In genomic region chr7:99108615-99109014, GRCh38 we compare ENCODE assay signal across 12 cellular contexts. TPM values are rescaled to one million over a fixed set of nuclear protein-coding genes. Genes with fewer than 3 reads are reported as not detected.
A peak's percentile ranks its signal among the peaks of the same experiment; 100 is the strongest.
DNase-seq lines count a peak whose midpoint lies in the region; ATAC-seq and TF ChIP-seq lines count a peak whose summit lies in the region.
"Had no signal": no experiment of that assay in that cellular context is flagged by ENCODE, and none has a peak within 500 bp of the region (broad histone marks: within the 10 kb centered on the region; RNA-seq: fewer than 3 reads in every experiment).

No MANE protein-coding gene starts in this region.

- H3K79me1 ChIP-seq in H9 (ENCODE audit: insufficient read depth, low read depth, low read length, poor library complexity, severe bottlenecking) = peaks cover 3% of the 10 kb centered on the region

- no peaks in the 10 kb centered on the region for H3K23me2 ChIP-seq in H9 (ENCODE audit: insufficient read length, low read depth, low read length, poor library complexity, severe bottlenecking)

- no peak overlapping the region for H3K9ac ChIP-seq in H9 (ENCODE audit: extremely low read depth, insufficient read length, low read length)

- H4K8ac ChIP-seq in H9 (replicated peaks; ENCODE audit: insufficient read length, low read depth, low read length) = no peak overlapping the region

- no peak overlapping the region for H2BK20ac ChIP-seq in H9 (ENCODE audit: low read depth, low read length, poor library complexity, severe bottlenecking)

- H3K36me3 Mint-ChIP-seq in H9 (ENCODE audit: insufficient read depth in 1 of 3, low read depth in 3 of 3) = peaks cover 2 to 6% (median 5%) of the 10 kb centered on the region in 3 experiments; a peak in 5 of 7 replicates

- WGBS in heart left ventricle, 4 donors = 62 to 73% (median 66%) methylated on average over 4 of the region's 4 CpGs
- WGBS in suprapubic skin = 34% methylated on average over 4 of the region's 4 CpGs
- no CpG with 5 or more reads among the region's 4 CpGs for WGBS in H9 (ENCODE audit: extremely low coverage, insufficient read length, low lambda C conversion rate)

- H3K9me3 ChIP-seq in ascending aorta (no peaks in the 10 kb centered on the region), heart left ventricle (peaks cover 0 to 6% (median 0%) of the 10 kb centered on the region in 12 donors), suprapubic skin (no peaks in the 10 kb centered on the region), H9 (ENCODE audit: control insufficient read depth, low read depth, low read length) (no peaks in the 10 kb centered on the region)
- H3K9me3 ChIP-seq: Caco-2 had no signal

- no peaks in the 10 kb centered on the region for H3K27me3 ChIP-seq in ascending aorta
- no peaks in the 10 kb centered on the region for H3K27me3 ChIP-seq in heart left ventricle
- no peaks in the 10 kb centered on the region for H3K27me3 ChIP-seq in suprapubic skin
- H3K27me3 ChIP-seq in H9 (ENCODE audit: insufficient read depth, low read length) = no peaks in the 10 kb centered on the region

- H3K27ac ChIP-seq in ascending aorta = peak overlapping the region; percentile 79 to 84
- H3K27ac ChIP-seq in heart left ventricle = peak overlapping the region in 8 of 12 donors; percentile 17 to 49 (median 34)
- H3K27ac ChIP-seq in suprapubic skin = peak overlapping the region; percentile 4
- no peak overlapping the region for H3K27ac ChIP-seq in H9 (ENCODE audit: insufficient read length, low read depth, low read length)

- H3K56ac ChIP-seq in H9 (ENCODE audit: insufficient read length, low read depth, low read length) = no peak overlapping the region

- no peak overlapping the region for H3T11ph ChIP-seq in H9 (ENCODE audit: low read length)

- no peak overlapping the region for H3K4me3 Mint-ChIP-seq in H9

- peaks cover 0 to 3% of the 10 kb centered on the region in 2 experiments; a peak in 1 of 5 replicates for H3K9me3 Mint-ChIP-seq in H9
- H3K9me3 Mint-ChIP-seq: activated T-helper 2 cell treated with anti-CD3 and anti-CD28 coated beads, Interferon-gamma antibody, Interleukin-2, Interleukin-4, amounts not matched to agents 10 μg/mL and 5 μg/mL and 100 μg/mL, durations not matched to agents 14 hours and 24 hours and 36 hours had no signal

- TF ChIP-seq CTCF in ascending aorta (IDR thresholded peaks at IDR 0.05) = no peak
- no peak for TF ChIP-seq CTCF in heart left ventricle (IDR thresholded peaks at IDR 0.05)
- no peak for TF ChIP-seq CTCF in suprapubic skin (IDR thresholded peaks at IDR 0.05)
- TF ChIP-seq CTCF in H9 (conservative IDR thresholded peaks at IDR 0.05) = no peak

- H3K27me3 Mint-ChIP-seq in H9 (ENCODE audit: low read depth) = no peaks in the 10 kb centered on the region

- DNase-seq in GM03348 (ENCODE audit: low spot score) = peak; percentile 60
- no peak for DNase-seq in ascending aorta (ENCODE audit: low spot score in 2 of 2)
- DNase-seq in heart left ventricle = no peak
- no peak for DNase-seq in suprapubic skin (ENCODE audit: low spot score in 2 of 2)
- no peak for DNase-seq in NCI-H2081 treated with DMSO at 0.1 percent for 48 hours (lab: John Stamatoyannopoulos, UW)
- DNase-seq in H9 = no peak
- DNase-seq: Caco-2, NCI-H345, occipital lobe, T1000 had no signal

- no peak overlapping the region for H2AK5ac ChIP-seq in H9 (ENCODE audit: insufficient read length, low read length)

- intact Hi-C loops in ascending aorta (cut with DNase I) (loop anchor here (2.0 kb wide), 1 partner anchor 34 kb away; no protein-coding TSS in a partner anchor), heart left ventricle (cut with DNase I) (no loop called here)

- no peak overlapping the region for H3K18ac ChIP-seq in H9 (ENCODE audit: insufficient read length, low read depth, low read length)

- peak overlapping the region; percentile 3 to 14 for H3K4me3 ChIP-seq in ascending aorta
- no peak overlapping the region for H3K4me3 ChIP-seq in heart left ventricle
- H3K4me3 ChIP-seq in suprapubic skin = no peak overlapping the region

- no peak for TF ChIP-seq EP300 in suprapubic skin (IDR thresholded peaks at IDR 0.05)

- no peak overlapping the region for H2BK5ac ChIP-seq in H9 (ENCODE audit: insufficient read length, low read length)

- H3K4ac ChIP-seq in H9 (ENCODE audit: low read depth, low read length) = no peak overlapping the region

- no peak overlapping the region for H3K14ac ChIP-seq in H9 (ENCODE audit: insufficient read depth, low read length)

- peaks cover 19% of the 10 kb centered on the region; the same call in 1 of the 2 replicates for H3K79me2 ChIP-seq in H9 (ENCODE audit: insufficient read depth, low read length)

- H4K5ac ChIP-seq in H9 (ENCODE audit: insufficient read length, low read depth, low read length) = no peak overlapping the region

- H2BK12ac ChIP-seq in H9 (ENCODE audit: insufficient read length, low read depth, low read length) = no peak overlapping the region

- no peak overlapping the region for H4K91ac ChIP-seq in H9 (ENCODE audit: insufficient read length, low read depth, low read length)

- H3K36me3 ChIP-seq in ascending aorta (no peaks in the 10 kb centered on the region), heart left ventricle (peaks cover 0 to 7% (median 0%) of the 10 kb centered on the region in 9 donors), suprapubic skin (no peaks in the 10 kb centered on the region)

- no peak overlapping the region for H3K4me2 ChIP-seq in H9 (ENCODE audit: insufficient read depth, insufficient read length, low read length)

- no peak overlapping the region for H2BK120ac ChIP-seq in H9 (ENCODE audit: low read depth, low read length, poor library complexity, severe bottlenecking)

- H3K4me1 ChIP-seq in ascending aorta (peaks cover 9 to 68% of the 10 kb centered on the region in 2 donors), heart left ventricle (peaks cover 3 to 69% (median 27%) of the 10 kb centered on the region in 12 donors), suprapubic skin (peaks cover 65% of the 10 kb centered on the region), H9 (ENCODE audit: insufficient read depth, low read length) (peaks cover 11% of the 10 kb centered on the region)

- H3K4me1 Mint-ChIP-seq in H9 = peaks cover 58 to 60% of the 10 kb centered on the region in 2 experiments

- H3K27ac Mint-ChIP-seq in H9 = no peak overlapping the region; a peak in 1 of 7 replicates
- H3K27ac Mint-ChIP-seq: activated T-helper 2 cell treated with anti-CD3 and anti-CD28 coated beads, Interferon-gamma antibody, Interleukin-2, Interleukin-4, amounts not matched to agents 10 μg/mL and 5 μg/mL and 100 μg/mL, durations not matched to agents 14 hours and 24 hours and 36 hours had no signal

- H2BK15ac ChIP-seq in H9 (ENCODE audit: low read depth, low read length) = no peak overlapping the region

- ATAC-seq in heart left ventricle (peak in 2 of 4 donors; percentile 5 to 13), HG02885 (IDR thresholded peaks at IDR 0.05; ENCODE audit: poor library complexity, unreplicated experiment) (no peak)

- TF ChIP-seq POLR2A in heart left ventricle (IDR thresholded peaks at IDR 0.05) (no peak), suprapubic skin (IDR thresholded peaks at IDR 0.05) (no peak)

- H4K20me1 ChIP-seq in H9 (ENCODE audit: control insufficient read depth, insufficient read depth, insufficient read length) = no peaks in the 10 kb centered on the region

- no peak overlapping the region for H2AFZ ChIP-seq in H9 (ENCODE audit: low read length)

- H3K23ac ChIP-seq in H9 (ENCODE audit: insufficient read length, low read depth, low read length) = no peak overlapping the region

RNA-seq across cellular contexts. Expression of gene SMURF1, which starts 35.3 kb away (rescaled TPM):
- total RNA-seq in ascending aorta (26.5 TPM), heart left ventricle (10 to 100 TPM in 7 of 9 donors, 1 to 10 TPM in 2; 8.0 to 15.4 (median 13.2) TPM), suprapubic skin (10 to 100 TPM; 26.9 to 74.9 (median 30.2) TPM), H9 (2021) (27.2 and 29.4 TPM in 2 replicates)
- 1 to 10 TPM; 3.5 to 9.5 TPM for polyA plus RNA-seq in heart left ventricle

Comparison
In these comparisons a context has a peak if more than half of its experiments do, and no peak if none do; other contexts are left out.
1. H3K4me3 ChIP-seq: peak in ascending aorta (2 of 2); none in heart left ventricle (0 of 12) and suprapubic skin (single experiment).